ENCODE assay signal across 1 cellular context in genomic region chr7:30134523-30135270, GRCh38.
TF ChIP-seq lines count a peak whose summit lies in the region.

Gene MTURN, plus strand, starts transcription at chr7:30134986. Its CDS starts 151 bp downstream, at chr7:30135137.

TF ChIP-seq in HepG2, 621 proteins besides CTCF, POLR2A, EP300 and RAD21 (continued from another document and continues in another):
- no peak for TF ChIP-seq ZBTB49 (CRISPR knock-in tag; IDR thresholded peaks at IDR 0.05; ENCODE audit: borderline replicate concordance)
- no peak for TF ChIP-seq ZNF567 (CRISPR knock-in tag; IDR thresholded peaks at IDR 0.05; ENCODE audit: borderline replicate concordance)
- no peak for TF ChIP-seq BCLAF1 (IDR thresholded peaks at IDR 0.05)
- TF ChIP-seq ZNF720 (CRISPR knock-in tag; IDR thresholded peaks at IDR 0.05) = no peak
- TF ChIP-seq HIVEP1 (CRISPR knock-in tag; IDR thresholded peaks at IDR 0.05) = 0 out of 2 replicates have a peak, but pooled peaks have one; percentile 19
- TF ChIP-seq HDAC1 (CRISPR knock-in tag; IDR thresholded peaks at IDR 0.05) = no peak
- peak; percentile 44; the same call in 1 of the 2 replicates for TF ChIP-seq SIN3A (IDR thresholded peaks at IDR 0.05; ENCODE audit: borderline replicate concordance, low read depth, low read length)
- no peak for TF ChIP-seq ZNF430 (CRISPR knock-in tag; IDR thresholded peaks at IDR 0.05)
- no peak for TF ChIP-seq ZNF772 (CRISPR knock-in tag; IDR thresholded peaks at IDR 0.05)
- TF ChIP-seq STAG1 (CRISPR knock-in tag; IDR thresholded peaks at IDR 0.05) = no peak
- TF ChIP-seq HBP1 (CRISPR knock-in tag; IDR thresholded peaks at IDR 0.05; ENCODE audit: low read depth) = no peak
- no peak for TF ChIP-seq KDM6A (CRISPR knock-in tag; IDR thresholded peaks at IDR 0.05; ENCODE audit: low read depth)
- TF ChIP-seq RXRB (CRISPR knock-in tag; IDR thresholded peaks at IDR 0.05; ENCODE audit: borderline replicate concordance) = no peak
- 0 out of 2 replicates have a peak, but pooled peaks have one; percentile 12 for TF ChIP-seq KLF12 (CRISPR knock-in tag; IDR thresholded peaks at IDR 0.05; ENCODE audit: borderline replicate concordance)
- no peak for TF ChIP-seq BRD4 (CRISPR knock-in tag; IDR thresholded peaks at IDR 0.05)
- peak; percentile 96 for TF ChIP-seq ATF7 (IDR thresholded peaks at IDR 0.05)
- no peak for TF ChIP-seq ATF7 (CRISPR knock-in tag; IDR thresholded peaks at IDR 0.05)
- TF ChIP-seq ZNF766 (CRISPR knock-in tag; IDR thresholded peaks at IDR 0.05; ENCODE audit: borderline replicate concordance) = no peak
- no peak for TF ChIP-seq SAFB2 (CRISPR knock-in tag; IDR thresholded peaks at IDR 0.05; ENCODE audit: borderline replicate concordance, low read depth)
- TF ChIP-seq TEAD3 (CRISPR knock-in tag; optimal IDR thresholded peaks at IDR 0.05; ENCODE audit: borderline replicate concordance) = peak; percentile 72
- no peak for TF ChIP-seq ZNF704 (CRISPR knock-in tag; IDR thresholded peaks at IDR 0.05; ENCODE audit: borderline replicate concordance)
- no peak for TF ChIP-seq ZFP36L1 (CRISPR knock-in tag; IDR thresholded peaks at IDR 0.05)
- peak; percentile 93 for TF ChIP-seq ATF1 (CRISPR knock-in tag; IDR thresholded peaks at IDR 0.05)
- TF ChIP-seq HOXA3 (CRISPR knock-in tag; IDR thresholded peaks at IDR 0.05) = peak; percentile 100
- TF ChIP-seq ZNF205 (CRISPR knock-in tag; IDR thresholded peaks at IDR 0.05) = peak; percentile 65
- TF ChIP-seq CBX5 (CRISPR knock-in tag; IDR thresholded peaks at IDR 0.05; ENCODE audit: borderline replicate concordance) = no peak
- no peak for TF ChIP-seq ZNF451 (CRISPR knock-in tag; IDR thresholded peaks at IDR 0.05)
- no peak for TF ChIP-seq FUBP1 (CRISPR knock-in tag; IDR thresholded peaks at IDR 0.05; ENCODE audit: borderline replicate concordance)
- TF ChIP-seq KDM3A (CRISPR knock-in tag; IDR thresholded peaks at IDR 0.05; ENCODE audit: low read depth) = no peak
- no peak for TF ChIP-seq TRIM24 (CRISPR knock-in tag; IDR thresholded peaks at IDR 0.05)
- TF ChIP-seq SRSF9 (IDR thresholded peaks at IDR 0.05; ENCODE audit: borderline replicate concordance, insufficient read depth, low read depth, low read length, poor library complexity, severe bottlenecking) = no peak
- no peak for TF ChIP-seq PLSCR1 (CRISPR knock-in tag; IDR thresholded peaks at IDR 0.05; ENCODE audit: borderline replicate concordance)
- no peak for TF ChIP-seq MTA3 (CRISPR knock-in tag; IDR thresholded peaks at IDR 0.05)
- 0 out of 2 replicates have a peak, but pooled peaks have one; percentile 35 for TF ChIP-seq KDM5B (CRISPR knock-in tag; IDR thresholded peaks at IDR 0.05; ENCODE audit: borderline replicate concordance)
- no peak for TF ChIP-seq ELK4 (CRISPR knock-in tag; IDR thresholded peaks at IDR 0.05; ENCODE audit: borderline replicate concordance)
- peak; percentile 75; the same call in 1 of the 2 replicates for TF ChIP-seq YEATS4 (CRISPR knock-in tag; IDR thresholded peaks at IDR 0.05; ENCODE audit: borderline replicate concordance)
- TF ChIP-seq SMYD3 (CRISPR knock-in tag; IDR thresholded peaks at IDR 0.05) = no peak
- no peak for TF ChIP-seq TFDP1 (CRISPR knock-in tag; IDR thresholded peaks at IDR 0.05; ENCODE audit: borderline replicate concordance)
- TF ChIP-seq GABPB1 (CRISPR knock-in tag; IDR thresholded peaks at IDR 0.05) = peak; percentile 44; the same call in 1 of the 2 replicates
- TF ChIP-seq ZNF343 (CRISPR knock-in tag; IDR thresholded peaks at IDR 0.05) = no peak
- TF ChIP-seq CEBPG (CRISPR knock-in tag; IDR thresholded peaks at IDR 0.05) = no peak
- 0 out of 2 replicates have a peak, but pooled peaks have one; percentile 20 for TF ChIP-seq FOXA3 (CRISPR knock-in tag; IDR thresholded peaks at IDR 0.05)
- TF ChIP-seq SNAPC5 (CRISPR knock-in tag; IDR thresholded peaks at IDR 0.05; ENCODE audit: borderline replicate concordance) = no peak
- no peak for TF ChIP-seq TMF1 (CRISPR knock-in tag; IDR thresholded peaks at IDR 0.05; ENCODE audit: low read depth)
- no peak for TF ChIP-seq ZNF773 (CRISPR knock-in tag; IDR thresholded peaks at IDR 0.05; ENCODE audit: borderline replicate concordance)
- TF ChIP-seq UBTF (CRISPR knock-in tag; IDR thresholded peaks at IDR 0.05) = peak; percentile 10; the same call in 1 of the 2 replicates
- TF ChIP-seq NFYB (CRISPR knock-in tag; IDR thresholded peaks at IDR 0.05) = peak; percentile 89
- TF ChIP-seq SMAD9 (CRISPR knock-in tag; IDR thresholded peaks at IDR 0.05) = no peak
